1 cellular context compared by ENCODE assay signal in the genomic region with DNA sequence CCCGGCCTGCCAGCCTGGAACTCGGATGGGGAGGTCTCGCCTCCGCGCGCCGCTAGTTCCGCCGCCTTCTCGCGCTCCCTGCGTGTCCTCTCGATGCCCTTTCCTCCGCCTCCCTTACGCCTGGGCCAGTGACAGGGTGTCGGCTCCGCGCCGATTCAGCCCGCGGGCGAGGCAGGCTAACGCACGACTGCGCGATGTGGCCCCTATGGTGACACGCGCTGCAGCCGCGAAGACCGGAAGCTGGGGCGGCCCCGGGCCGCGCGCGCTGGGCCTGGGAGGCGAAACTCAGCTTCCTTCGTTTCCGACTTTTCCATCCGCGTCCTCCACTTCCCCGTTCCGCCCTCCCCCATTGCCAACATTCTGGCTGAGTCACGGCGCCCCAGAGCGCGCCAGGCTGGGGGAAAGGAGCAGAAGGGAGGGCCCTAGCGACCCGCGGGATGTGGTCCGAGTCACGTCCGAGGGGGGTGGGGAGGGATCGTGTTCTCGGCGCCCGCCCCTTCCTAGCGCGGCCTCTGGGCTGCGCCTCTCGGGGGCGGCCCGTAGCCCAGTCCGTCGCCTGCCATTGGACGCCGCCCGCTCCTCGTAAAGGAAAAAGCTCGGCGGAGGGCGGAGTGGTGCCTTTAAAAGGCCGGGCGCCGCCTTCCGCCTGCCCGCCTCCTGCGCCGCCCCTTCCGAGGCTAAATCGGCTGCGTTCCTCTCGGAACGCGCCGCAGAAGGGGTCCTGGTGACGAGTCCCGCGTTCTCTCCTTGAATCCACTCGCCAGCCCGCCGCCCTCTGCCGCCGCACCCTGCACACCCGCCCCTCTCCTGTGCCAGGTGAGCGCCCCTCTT.
TF ChIP-seq lines count a peak whose summit lies in the region.

TSS of gene ALDOA (plus strand) at position 649 of the 831 bp plus-strand sequence. CDS start 1,138 bp downstream, outside the sequence.

TF ChIP-seq in HepG2, 621 proteins besides CTCF, POLR2A, EP300 and RAD21 (continued from another document and continues in another):
- TF ChIP-seq ZBTB39 (CRISPR knock-in tag; IDR thresholded peaks at IDR 0.05) (peak; percentile 96; the same call in 1 of the 2 replicates), GATAD2A (CRISPR knock-in tag; IDR thresholded peaks at IDR 0.05) (peak; percentile 75), NPAS2 (CRISPR knock-in tag; IDR thresholded peaks at IDR 0.05; ENCODE audit: borderline replicate concordance) (0 out of 2 replicates have a peak, but pooled peaks have one; percentile 88), ISL2 (CRISPR knock-in tag; IDR thresholded peaks at IDR 0.05) (peak; percentile 74), PCBP1 (IDR thresholded peaks at IDR 0.05; ENCODE audit: borderline replicate concordance, low read depth, low read length) (no peak), KMT2B (CRISPR knock-in tag; IDR thresholded peaks at IDR 0.05) (peak; percentile 93), RFXAP (CRISPR knock-in tag; IDR thresholded peaks at IDR 0.05; ENCODE audit: borderline replicate concordance) (peak; percentile 60; the same call in 1 of the 2 replicates), ZSCAN25 (CRISPR knock-in tag; IDR thresholded peaks at IDR 0.05) (peak; percentile 90), KLF12 (CRISPR knock-in tag; IDR thresholded peaks at IDR 0.05; ENCODE audit: borderline replicate concordance) (peak; percentile 69), ZNF652 (CRISPR knock-in tag; IDR thresholded peaks at IDR 0.05; ENCODE audit: borderline replicate concordance, low read depth) (no peak), ZNF224 (CRISPR knock-in tag; IDR thresholded peaks at IDR 0.05) (peak; percentile 82), NFIC (IDR thresholded peaks at IDR 0.05; ENCODE audit: low read length) (0 out of 2 replicates have a peak, but pooled peaks have one; percentile 37), HMG20A (CRISPR knock-in tag; IDR thresholded peaks at IDR 0.05; ENCODE audit: borderline replicate concordance) (peak; percentile 27; the same call in 1 of the 2 replicates), ZNF777 (CRISPR knock-in tag; IDR thresholded peaks at IDR 0.05) (peak; percentile 73), ZNF709 (CRISPR knock-in tag; IDR thresholded peaks at IDR 0.05) (peak; percentile 98), EHMT2 (IDR thresholded peaks at IDR 0.05; ENCODE audit: borderline replicate concordance, low read depth, low read length) (no peak), PREB (CRISPR knock-in tag; IDR thresholded peaks at IDR 0.05) (0 out of 2 replicates have a peak, but pooled peaks have one; percentile 65), EZH2 (conservative IDR thresholded peaks at IDR 0.05; ENCODE audit: low read depth, low read length) (no peak), ZNF264 (CRISPR knock-in tag; IDR thresholded peaks at IDR 0.05) (peak; percentile 65; the same call in 1 of the 2 replicates), ADNP (CRISPR knock-in tag; IDR thresholded peaks at IDR 0.05) (no peak), ZMYM2 (CRISPR knock-in tag; IDR thresholded peaks at IDR 0.05) (peak; percentile 22; the same call in 1 of the 2 replicates), ZNF564 (CRISPR knock-in tag; IDR thresholded peaks at IDR 0.05) (peak; percentile 96), RAD51 (IDR thresholded peaks at IDR 0.05; ENCODE audit: borderline replicate concordance) (no peak), ZSCAN22 (CRISPR knock-in tag; IDR thresholded peaks at IDR 0.05) (peak; percentile 44; the same call in 1 of the 2 replicates), DBP (CRISPR knock-in tag; IDR thresholded peaks at IDR 0.05; ENCODE audit: not compliant biosample characterization) (no peak), PITX1 (CRISPR knock-in tag; IDR thresholded peaks at IDR 0.05) (peak; percentile 76), CCDC6 (CRISPR knock-in tag; IDR thresholded peaks at IDR 0.05) (no peak; the same call in 1 of the 2 replicates), ATRX (CRISPR knock-in tag; IDR thresholded peaks at IDR 0.05; ENCODE audit: borderline replicate concordance) (no peak), RXRB (CRISPR knock-in tag; IDR thresholded peaks at IDR 0.05; ENCODE audit: borderline replicate concordance) (peak; percentile 82), ZNF225 (CRISPR knock-in tag; IDR thresholded peaks at IDR 0.05) (peak; percentile 91), SMARCC2 (IDR thresholded peaks at IDR 0.05) (no peak), ZBTB43 (CRISPR knock-in tag; conservative IDR thresholded peaks at IDR 0.05) (no peak; the same call in none of the 2 replicates), RFX1 (IDR thresholded peaks at IDR 0.05) (no peak), MAZ (IDR thresholded peaks at IDR 0.05; ENCODE audit: borderline replicate concordance, low read depth, low read length) (peak; percentile 84; the same call in 1 of the 2 replicates), MAZ (CRISPR knock-in tag; IDR thresholded peaks at IDR 0.05; ENCODE audit: low read depth) (peak; percentile 96), ETV6 (CRISPR knock-in tag; conservative IDR thresholded peaks at IDR 0.05) (peak; percentile 96), ZNF205 (CRISPR knock-in tag; IDR thresholded peaks at IDR 0.05) (peak; percentile 89), MED13 (CRISPR knock-in tag; IDR thresholded peaks at IDR 0.05) (no peak; the same call in 1 of the 2 replicates), SALL2 (CRISPR knock-in tag; IDR thresholded peaks at IDR 0.05) (peak; percentile 81), ZNF724P (CRISPR knock-in tag; IDR thresholded peaks at IDR 0.05; ENCODE audit: borderline replicate concordance) (no peak; the same call in none of the 2 replicates), HNRNPL (IDR thresholded peaks at IDR 0.05; ENCODE audit: low read depth, low read length) (peak; percentile 60)
- TF ChIP-seq, protein P1, sequence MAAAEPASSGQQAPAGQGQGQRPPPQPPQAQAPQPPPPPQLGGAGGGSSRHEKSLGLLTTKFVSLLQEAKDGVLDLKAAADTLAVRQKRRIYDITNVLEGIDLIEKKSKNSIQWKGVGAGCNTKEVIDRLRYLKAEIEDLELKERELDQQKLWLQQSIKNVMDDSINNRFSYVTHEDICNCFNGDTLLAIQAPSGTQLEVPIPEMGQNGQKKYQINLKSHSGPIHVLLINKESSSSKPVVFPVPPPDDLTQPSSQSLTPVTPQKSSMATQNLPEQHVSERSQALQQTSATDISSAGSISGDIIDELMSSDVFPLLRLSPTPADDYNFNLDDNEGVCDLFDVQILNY (CRISPR knock-in tag; conservative IDR thresholded peaks at IDR 0.05) = peak; percentile 21; the same call in 1 of the 2 replicates
- TF ChIP-seq, protein P2, sequence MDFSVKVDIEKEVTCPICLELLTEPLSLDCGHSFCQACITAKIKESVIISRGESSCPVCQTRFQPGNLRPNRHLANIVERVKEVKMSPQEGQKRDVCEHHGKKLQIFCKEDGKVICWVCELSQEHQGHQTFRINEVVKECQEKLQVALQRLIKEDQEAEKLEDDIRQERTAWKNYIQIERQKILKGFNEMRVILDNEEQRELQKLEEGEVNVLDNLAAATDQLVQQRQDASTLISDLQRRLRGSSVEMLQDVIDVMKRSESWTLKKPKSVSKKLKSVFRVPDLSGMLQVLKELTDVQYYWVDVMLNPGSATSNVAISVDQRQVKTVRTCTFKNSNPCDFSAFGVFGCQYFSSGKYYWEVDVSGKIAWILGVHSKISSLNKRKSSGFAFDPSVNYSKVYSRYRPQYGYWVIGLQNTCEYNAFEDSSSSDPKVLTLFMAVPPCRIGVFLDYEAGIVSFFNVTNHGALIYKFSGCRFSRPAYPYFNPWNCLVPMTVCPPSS (IDR thresholded peaks at IDR 0.05) = no peak
- TF ChIP-seq, protein P3, sequence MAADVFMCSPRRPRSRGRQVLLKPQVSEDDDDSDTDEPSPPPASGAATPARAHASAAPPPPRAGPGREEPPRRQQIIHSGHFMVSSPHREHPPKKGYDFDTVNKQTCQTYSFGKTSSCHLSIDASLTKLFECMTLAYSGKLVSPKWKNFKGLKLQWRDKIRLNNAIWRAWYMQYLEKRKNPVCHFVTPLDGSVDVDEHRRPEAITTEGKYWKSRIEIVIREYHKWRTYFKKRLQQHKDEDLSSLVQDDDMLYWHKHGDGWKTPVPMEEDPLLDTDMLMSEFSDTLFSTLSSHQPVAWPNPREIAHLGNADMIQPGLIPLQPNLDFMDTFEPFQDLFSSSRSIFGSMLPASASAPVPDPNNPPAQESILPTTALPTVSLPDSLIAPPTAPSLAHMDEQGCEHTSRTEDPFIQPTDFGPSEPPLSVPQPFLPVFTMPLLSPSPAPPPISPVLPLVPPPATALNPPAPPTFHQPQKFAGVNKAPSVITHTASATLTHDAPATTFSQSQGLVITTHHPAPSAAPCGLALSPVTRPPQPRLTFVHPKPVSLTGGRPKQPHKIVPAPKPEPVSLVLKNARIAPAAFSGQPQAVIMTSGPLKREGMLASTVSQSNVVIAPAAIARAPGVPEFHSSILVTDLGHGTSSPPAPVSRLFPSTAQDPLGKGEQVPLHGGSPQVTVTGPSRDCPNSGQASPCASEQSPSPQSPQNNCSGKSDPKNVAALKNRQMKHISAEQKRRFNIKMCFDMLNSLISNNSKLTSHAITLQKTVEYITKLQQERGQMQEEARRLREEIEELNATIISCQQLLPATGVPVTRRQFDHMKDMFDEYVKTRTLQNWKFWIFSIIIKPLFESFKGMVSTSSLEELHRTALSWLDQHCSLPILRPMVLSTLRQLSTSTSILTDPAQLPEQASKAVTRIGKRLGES (CRISPR knock-in tag; IDR thresholded peaks at IDR 0.05; ENCODE audit: borderline replicate concordance) = peak; percentile 56; the same call in 1 of the 2 replicates
- TF ChIP-seq, protein P4, sequence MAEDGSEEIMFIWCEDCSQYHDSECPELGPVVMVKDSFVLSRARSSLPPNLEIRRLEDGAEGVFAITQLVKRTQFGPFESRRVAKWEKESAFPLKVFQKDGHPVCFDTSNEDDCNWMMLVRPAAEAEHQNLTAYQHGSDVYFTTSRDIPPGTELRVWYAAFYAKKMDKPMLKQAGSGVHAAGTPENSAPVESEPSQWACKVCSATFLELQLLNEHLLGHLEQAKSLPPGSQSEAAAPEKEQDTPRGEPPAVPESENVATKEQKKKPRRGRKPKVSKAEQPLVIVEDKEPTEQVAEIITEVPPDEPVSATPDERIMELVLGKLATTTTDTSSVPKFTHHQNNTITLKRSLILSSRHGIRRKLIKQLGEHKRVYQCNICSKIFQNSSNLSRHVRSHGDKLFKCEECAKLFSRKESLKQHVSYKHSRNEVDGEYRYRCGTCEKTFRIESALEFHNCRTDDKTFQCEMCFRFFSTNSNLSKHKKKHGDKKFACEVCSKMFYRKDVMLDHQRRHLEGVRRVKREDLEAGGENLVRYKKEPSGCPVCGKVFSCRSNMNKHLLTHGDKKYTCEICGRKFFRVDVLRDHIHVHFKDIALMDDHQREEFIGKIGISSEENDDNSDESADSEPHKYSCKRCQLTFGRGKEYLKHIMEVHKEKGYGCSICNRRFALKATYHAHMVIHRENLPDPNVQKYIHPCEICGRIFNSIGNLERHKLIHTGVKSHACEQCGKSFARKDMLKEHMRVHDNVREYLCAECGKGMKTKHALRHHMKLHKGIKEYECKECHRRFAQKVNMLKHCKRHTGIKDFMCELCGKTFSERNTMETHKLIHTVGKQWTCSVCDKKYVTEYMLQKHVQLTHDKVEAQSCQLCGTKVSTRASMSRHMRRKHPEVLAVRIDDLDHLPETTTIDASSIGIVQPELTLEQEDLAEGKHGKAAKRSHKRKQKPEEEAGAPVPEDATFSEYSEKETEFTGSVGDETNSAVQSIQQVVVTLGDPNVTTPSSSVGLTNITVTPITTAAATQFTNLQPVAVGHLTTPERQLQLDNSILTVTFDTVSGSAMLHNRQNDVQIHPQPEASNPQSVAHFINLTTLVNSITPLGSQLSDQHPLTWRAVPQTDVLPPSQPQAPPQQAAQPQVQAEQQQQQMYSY (CRISPR knock-in tag; IDR thresholded peaks at IDR 0.05) = no peak; the same call in 1 of the 2 replicates
